ENCODE assay signal across 1 cellular context in the genomic region with DNA sequence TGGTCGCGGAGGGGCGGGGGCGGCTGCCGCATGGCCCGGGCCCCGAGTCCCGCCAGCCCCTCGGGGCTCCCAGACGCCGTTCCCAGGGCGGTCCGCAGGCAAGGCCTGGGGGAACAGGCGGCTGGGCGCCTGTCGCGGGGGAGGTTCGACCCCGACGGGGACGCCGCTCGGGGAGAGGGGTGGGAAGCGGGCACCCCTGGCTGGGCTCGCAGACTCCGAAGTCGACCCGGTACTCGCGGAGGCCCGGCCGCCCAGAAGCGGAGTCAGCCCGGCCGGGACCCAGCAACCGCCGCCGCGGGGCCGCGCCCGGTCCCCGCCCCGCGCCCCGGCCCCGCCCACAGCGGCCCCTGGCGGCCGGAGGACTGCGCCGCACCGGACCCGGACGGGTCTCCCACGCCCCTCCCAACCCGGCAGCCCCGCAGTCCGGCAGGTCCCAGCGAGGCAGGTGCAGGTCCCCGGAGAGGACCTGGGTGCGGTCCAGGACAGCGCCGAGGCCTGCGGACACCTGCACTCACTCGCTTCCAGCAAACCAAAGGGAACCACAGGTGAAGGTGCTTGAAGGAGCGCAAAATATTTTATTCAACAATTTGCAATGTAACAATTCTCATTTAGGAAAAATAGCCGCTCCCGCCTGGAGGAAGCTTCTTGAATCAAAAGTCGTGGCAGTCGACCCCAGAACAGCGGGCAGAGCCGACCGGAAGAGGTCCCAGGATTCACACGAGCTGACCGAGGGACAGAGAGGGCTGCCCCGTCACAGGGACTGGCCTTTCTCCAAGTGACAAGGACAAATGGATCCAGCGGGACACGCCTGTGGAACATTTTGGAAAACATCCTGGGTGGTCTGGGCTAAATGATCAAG.
TF ChIP-seq lines count a peak whose summit lies in the region.

Gene INPP5E (minus strand): TSS at position 296 of the 859 bp plus-strand sequence. CDS start 426 bp downstream, outside the sequence.

TF ChIP-seq in HepG2, 621 proteins besides CTCF, POLR2A, EP300 and RAD21 (continued from another document and continues in another):
- TF ChIP-seq, protein P1, sequence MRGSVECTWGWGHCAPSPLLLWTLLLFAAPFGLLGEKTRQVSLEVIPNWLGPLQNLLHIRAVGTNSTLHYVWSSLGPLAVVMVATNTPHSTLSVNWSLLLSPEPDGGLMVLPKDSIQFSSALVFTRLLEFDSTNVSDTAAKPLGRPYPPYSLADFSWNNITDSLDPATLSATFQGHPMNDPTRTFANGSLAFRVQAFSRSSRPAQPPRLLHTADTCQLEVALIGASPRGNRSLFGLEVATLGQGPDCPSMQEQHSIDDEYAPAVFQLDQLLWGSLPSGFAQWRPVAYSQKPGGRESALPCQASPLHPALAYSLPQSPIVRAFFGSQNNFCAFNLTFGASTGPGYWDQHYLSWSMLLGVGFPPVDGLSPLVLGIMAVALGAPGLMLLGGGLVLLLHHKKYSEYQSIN (CRISPR knock-in tag; IDR thresholded peaks at IDR 0.05; ENCODE audit: borderline replicate concordance), result no peak
- TF ChIP-seq SALL2 (CRISPR knock-in tag; IDR thresholded peaks at IDR 0.05) (no peak), ZNF605 (CRISPR knock-in tag; IDR thresholded peaks at IDR 0.05) (no peak), ZFP1 (CRISPR knock-in tag; IDR thresholded peaks at IDR 0.05) (no peak), STAG1 (CRISPR knock-in tag; IDR thresholded peaks at IDR 0.05) (no peak), SALL1 (CRISPR knock-in tag; IDR thresholded peaks at IDR 0.05) (peak; percentile 20; the same call in 1 of the 2 replicates), CENPX (CRISPR knock-in tag; IDR thresholded peaks at IDR 0.05) (no peak), EED (CRISPR knock-in tag; IDR thresholded peaks at IDR 0.05) (no peak), FOXK1 (CRISPR knock-in tag; IDR thresholded peaks at IDR 0.05; ENCODE audit: borderline replicate concordance, low read depth) (no peak), FOXC1 (CRISPR knock-in tag; IDR thresholded peaks at IDR 0.05; ENCODE audit: borderline replicate concordance) (no peak), NFE2L1 (CRISPR knock-in tag; IDR thresholded peaks at IDR 0.05; ENCODE audit: borderline replicate concordance) (no peak), ZNF546 (CRISPR knock-in tag; conservative IDR thresholded peaks at IDR 0.05) (0 out of 2 replicates have a peak, but pooled peaks have one; percentile 9), ZBTB2 (CRISPR knock-in tag; IDR thresholded peaks at IDR 0.05; ENCODE audit: low read depth) (0 out of 2 replicates have a peak, but pooled peaks have one; percentile 32), GRHL1 (CRISPR knock-in tag; conservative IDR thresholded peaks at IDR 0.05) (no peak), ZNF777 (CRISPR knock-in tag; IDR thresholded peaks at IDR 0.05) (peak; percentile 77), SNAPC2 (CRISPR knock-in tag; IDR thresholded peaks at IDR 0.05) (no peak), ZNF263 (CRISPR knock-in tag; IDR thresholded peaks at IDR 0.05) (no peak), SMAD1 (CRISPR knock-in tag; IDR thresholded peaks at IDR 0.05; ENCODE audit: borderline replicate concordance, low read depth) (no peak), ZFX (CRISPR knock-in tag; IDR thresholded peaks at IDR 0.05; ENCODE audit: low read depth) (peak; percentile 79), AGO1 (IDR thresholded peaks at IDR 0.05; ENCODE audit: low read depth, low read length, poor library complexity, severe bottlenecking) (no peak), NFRKB (IDR thresholded peaks at IDR 0.05) (no peak), RORA (CRISPR knock-in tag; IDR thresholded peaks at IDR 0.05) (no peak), POLR2AphosphoS5 (IDR thresholded peaks at IDR 0.05; ENCODE audit: low read depth, low read length) (peak; percentile 45), E2F1 (CRISPR knock-in tag; IDR thresholded peaks at IDR 0.05) (no peak), ZNF530 (CRISPR knock-in tag; IDR thresholded peaks at IDR 0.05; ENCODE audit: low read depth) (no peak), ZFY (CRISPR knock-in tag; IDR thresholded peaks at IDR 0.05) (peak; percentile 92), CSRNP1 (CRISPR knock-in tag; IDR thresholded peaks at IDR 0.05) (0 out of 2 replicates have a peak, but pooled peaks have one; percentile 35), ZNF430 (CRISPR knock-in tag; IDR thresholded peaks at IDR 0.05) (0 out of 2 replicates have a peak, but pooled peaks have one; percentile 23), DPF2 (CRISPR knock-in tag; IDR thresholded peaks at IDR 0.05; ENCODE audit: borderline replicate concordance, low read depth) (no peak), ARID2 (CRISPR knock-in tag; IDR thresholded peaks at IDR 0.05; ENCODE audit: borderline replicate concordance) (no peak), TCF7 (IDR thresholded peaks at IDR 0.05; ENCODE audit: low read depth) (no peak), RFX3 (CRISPR knock-in tag; IDR thresholded peaks at IDR 0.05) (no peak), JUND (CRISPR knock-in tag; IDR thresholded peaks at IDR 0.05) (no peak), SRSF4 (IDR thresholded peaks at IDR 0.05; ENCODE audit: low read depth, low read length, poor library complexity, severe bottlenecking) (no peak)
- TF ChIP-seq, protein P2, sequence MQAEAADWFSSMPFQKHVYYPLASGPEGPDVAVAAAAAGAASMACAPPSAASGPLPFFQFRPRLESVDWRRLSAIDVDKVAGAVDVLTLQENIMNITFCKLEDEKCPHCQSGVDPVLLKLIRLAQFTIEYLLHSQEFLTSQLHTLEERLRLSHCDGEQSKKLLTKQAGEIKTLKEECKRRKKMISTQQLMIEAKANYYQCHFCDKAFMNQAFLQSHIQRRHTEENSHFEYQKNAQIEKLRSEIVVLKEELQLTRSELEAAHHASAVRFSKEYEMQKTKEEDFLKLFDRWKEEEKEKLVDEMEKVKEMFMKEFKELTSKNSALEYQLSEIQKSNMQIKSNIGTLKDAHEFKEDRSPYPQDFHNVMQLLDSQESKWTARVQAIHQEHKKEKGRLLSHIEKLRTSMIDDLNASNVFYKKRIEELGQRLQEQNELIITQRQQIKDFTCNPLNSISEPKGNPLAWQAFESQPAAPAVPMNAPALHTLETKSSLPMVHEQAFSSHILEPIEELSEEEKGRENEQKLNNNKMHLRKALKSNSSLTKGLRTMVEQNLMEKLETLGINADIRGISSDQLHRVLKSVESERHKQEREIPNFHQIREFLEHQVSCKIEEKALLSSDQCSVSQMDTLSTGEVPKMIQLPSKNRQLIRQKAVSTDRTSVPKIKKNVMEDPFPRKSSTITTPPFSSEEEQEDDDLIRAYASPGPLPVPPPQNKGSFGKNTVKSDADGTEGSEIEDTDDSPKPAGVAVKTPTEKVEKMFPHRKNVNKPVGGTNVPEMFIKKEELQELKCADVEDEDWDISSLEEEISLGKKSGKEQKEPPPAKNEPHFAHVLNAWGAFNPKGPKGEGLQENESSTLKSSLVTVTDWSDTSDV (CRISPR knock-in tag; IDR thresholded peaks at IDR 0.05), result no peak
- TF ChIP-seq, protein P3, sequence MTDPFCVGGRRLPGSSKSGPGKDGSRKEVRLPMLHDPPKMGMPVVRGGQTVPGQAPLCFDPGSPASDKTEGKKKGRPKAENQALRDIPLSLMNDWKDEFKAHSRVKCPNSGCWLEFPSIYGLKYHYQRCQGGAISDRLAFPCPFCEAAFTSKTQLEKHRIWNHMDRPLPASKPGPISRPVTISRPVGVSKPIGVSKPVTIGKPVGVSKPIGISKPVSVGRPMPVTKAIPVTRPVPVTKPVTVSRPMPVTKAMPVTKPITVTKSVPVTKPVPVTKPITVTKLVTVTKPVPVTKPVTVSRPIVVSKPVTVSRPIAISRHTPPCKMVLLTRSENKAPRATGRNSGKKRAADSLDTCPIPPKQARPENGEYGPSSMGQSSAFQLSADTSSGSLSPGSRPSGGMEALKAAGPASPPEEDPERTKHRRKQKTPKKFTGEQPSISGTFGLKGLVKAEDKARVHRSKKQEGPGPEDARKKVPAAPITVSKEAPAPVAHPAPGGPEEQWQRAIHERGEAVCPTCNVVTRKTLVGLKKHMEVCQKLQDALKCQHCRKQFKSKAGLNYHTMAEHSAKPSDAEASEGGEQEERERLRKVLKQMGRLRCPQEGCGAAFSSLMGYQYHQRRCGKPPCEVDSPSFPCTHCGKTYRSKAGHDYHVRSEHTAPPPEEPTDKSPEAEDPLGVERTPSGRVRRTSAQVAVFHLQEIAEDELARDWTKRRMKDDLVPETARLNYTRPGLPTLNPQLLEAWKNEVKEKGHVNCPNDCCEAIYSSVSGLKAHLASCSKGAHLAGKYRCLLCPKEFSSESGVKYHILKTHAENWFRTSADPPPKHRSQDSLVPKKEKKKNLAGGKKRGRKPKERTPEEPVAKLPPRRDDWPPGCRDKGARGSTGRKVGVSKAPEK (CRISPR knock-in tag; IDR thresholded peaks at IDR 0.05; ENCODE audit: borderline replicate concordance), result no peak
- TF ChIP-seq, protein P4, sequence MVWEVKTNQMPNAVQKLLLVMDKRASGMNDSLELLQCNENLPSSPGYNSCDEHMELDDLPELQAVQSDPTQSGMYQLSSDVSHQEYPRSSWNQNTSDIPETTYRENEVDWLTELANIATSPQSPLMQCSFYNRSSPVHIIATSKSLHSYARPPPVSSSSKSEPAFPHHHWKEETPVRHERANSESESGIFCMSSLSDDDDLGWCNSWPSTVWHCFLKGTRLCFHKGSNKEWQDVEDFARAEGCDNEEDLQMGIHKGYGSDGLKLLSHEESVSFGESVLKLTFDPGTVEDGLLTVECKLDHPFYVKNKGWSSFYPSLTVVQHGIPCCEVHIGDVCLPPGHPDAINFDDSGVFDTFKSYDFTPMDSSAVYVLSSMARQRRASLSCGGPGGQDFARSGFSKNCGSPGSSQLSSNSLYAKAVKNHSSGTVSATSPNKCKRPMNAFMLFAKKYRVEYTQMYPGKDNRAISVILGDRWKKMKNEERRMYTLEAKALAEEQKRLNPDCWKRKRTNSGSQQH (CRISPR knock-in tag; IDR thresholded peaks at IDR 0.05; ENCODE audit: low read depth), result no peak
- TF ChIP-seq, protein P5, sequence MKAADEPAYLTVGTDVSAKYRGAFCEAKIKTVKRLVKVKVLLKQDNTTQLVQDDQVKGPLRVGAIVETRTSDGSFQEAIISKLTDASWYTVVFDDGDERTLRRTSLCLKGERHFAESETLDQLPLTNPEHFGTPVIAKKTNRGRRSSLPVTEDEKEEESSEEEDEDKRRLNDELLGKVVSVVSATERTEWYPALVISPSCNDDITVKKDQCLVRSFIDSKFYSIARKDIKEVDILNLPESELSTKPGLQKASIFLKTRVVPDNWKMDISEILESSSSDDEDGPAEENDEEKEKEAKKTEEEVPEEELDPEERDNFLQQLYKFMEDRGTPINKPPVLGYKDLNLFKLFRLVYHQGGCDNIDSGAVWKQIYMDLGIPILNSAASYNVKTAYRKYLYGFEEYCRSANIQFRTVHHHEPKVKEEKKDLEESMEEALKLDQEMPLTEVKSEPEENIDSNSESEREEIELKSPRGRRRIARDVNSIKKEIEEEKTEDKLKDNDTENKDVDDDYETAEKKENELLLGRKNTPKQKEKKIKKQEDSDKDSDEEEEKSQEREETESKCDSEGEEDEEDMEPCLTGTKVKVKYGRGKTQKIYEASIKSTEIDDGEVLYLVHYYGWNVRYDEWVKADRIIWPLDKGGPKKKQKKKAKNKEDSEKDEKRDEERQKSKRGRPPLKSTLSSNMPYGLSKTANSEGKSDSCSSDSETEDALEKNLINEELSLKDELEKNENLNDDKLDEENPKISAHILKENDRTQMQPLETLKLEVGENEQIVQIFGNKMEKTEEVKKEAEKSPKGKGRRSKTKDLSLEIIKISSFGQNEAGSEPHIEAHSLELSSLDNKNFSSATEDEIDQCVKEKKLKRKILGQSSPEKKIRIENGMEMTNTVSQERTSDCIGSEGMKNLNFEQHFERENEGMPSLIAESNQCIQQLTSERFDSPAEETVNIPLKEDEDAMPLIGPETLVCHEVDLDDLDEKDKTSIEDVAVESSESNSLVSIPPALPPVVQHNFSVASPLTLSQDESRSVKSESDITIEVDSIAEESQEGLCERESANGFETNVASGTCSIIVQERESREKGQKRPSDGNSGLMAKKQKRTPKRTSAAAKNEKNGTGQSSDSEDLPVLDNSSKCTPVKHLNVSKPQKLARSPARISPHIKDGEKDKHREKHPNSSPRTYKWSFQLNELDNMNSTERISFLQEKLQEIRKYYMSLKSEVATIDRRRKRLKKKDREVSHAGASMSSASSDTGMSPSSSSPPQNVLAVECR (CRISPR knock-in tag; IDR thresholded peaks at IDR 0.05; ENCODE audit: borderline replicate concordance), result peak; percentile 17; the same call in 1 of the 2 replicates
